In genomic region chr5:139384591-139385051, GRCh38 we compare ENCODE assay signal across 2 cellular contexts.
A peak's percentile ranks its signal among the peaks of the same experiment; 100 is the strongest.
TF ChIP-seq lines count a peak whose summit lies in the region.

No MANE protein-coding gene starts in this region.

TF ChIP-seq in HEK293, 187 proteins besides CTCF, POLR2A, EP300 and RAD21:
- TF ChIP-seq ZNF37A (tag by site-specific recombination; IDR thresholded peaks at IDR 0.05) (no peak), GLIS1 (tag by site-specific recombination; IDR thresholded peaks at IDR 0.05) (peak; percentile 28; the same call in 1 of the 2 replicates), ZIC2 (tag by site-specific recombination; IDR thresholded peaks at IDR 0.05) (peak; percentile 23; the same call in 1 of the 2 replicates), ZFP3 (tag by site-specific recombination; IDR thresholded peaks at IDR 0.05; ENCODE audit: low read depth) (no peak)

TF ChIP-seq in K562, 482 proteins besides CTCF, POLR2A, EP300 and RAD21:
- TF ChIP-seq ZNF695 (CRISPR knock-in tag; IDR thresholded peaks at IDR 0.05): no peak
- TF ChIP-seq CEBPG (CRISPR knock-in tag; IDR thresholded peaks at IDR 0.05): no peak
- TF ChIP-seq CEBPG (tag; conservative IDR thresholded peaks at IDR 0.05 in 1 of 2, IDR thresholded peaks at IDR 0.05 in 1 of 2): no peak
- TF ChIP-seq HIVEP1 (CRISPR knock-in tag; IDR thresholded peaks at IDR 0.05): no peak
- TF ChIP-seq KHSRP (IDR thresholded peaks at IDR 0.05): no peak
- TF ChIP-seq SNRNP70 (optimal IDR thresholded peaks at IDR 0.05; ENCODE audit: low read depth, low read length): no peak
- TF ChIP-seq ZNF282 (CRISPR knock-in tag; IDR thresholded peaks at IDR 0.05): no peak
- TF ChIP-seq ZKSCAN3 (CRISPR knock-in tag; IDR thresholded peaks at IDR 0.05): no peak
- TF ChIP-seq ZNF586 (CRISPR knock-in tag; conservative IDR thresholded peaks at IDR 0.05): no peak
- no peak for TF ChIP-seq HDGF (IDR thresholded peaks at IDR 0.05)
- TF ChIP-seq SMAD4 (CRISPR knock-in tag; conservative IDR thresholded peaks at IDR 0.05): no peak
- TF ChIP-seq ZNF584 (CRISPR knock-in tag; IDR thresholded peaks at IDR 0.05; ENCODE audit: low read depth): no peak
- TF ChIP-seq ZZZ3 (IDR thresholded peaks at IDR 0.05): no peak
- TF ChIP-seq, protein P1, sequence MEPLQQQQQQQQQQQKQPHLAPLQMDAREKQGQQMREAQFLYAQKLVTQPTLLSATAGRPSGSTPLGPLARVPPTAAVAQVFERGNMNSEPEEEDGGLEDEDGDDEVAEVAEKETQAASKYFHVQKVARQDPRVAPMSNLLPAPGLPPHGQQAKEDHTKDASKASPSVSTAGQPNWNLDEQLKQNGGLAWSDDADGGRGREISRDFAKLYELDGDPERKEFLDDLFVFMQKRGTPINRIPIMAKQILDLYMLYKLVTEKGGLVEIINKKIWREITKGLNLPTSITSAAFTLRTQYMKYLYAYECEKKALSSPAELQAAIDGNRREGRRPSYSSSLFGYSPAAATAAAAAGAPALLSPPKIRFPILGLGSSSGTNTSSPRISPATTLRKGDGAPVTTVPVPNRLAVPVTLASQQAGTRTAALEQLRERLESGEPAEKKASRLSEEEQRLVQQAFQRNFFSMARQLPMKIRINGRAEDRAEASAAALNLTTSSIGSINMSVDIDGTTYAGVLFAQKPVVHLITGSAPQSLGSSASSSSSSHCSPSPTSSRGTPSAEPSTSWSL (CRISPR knock-in tag; IDR thresholded peaks at IDR 0.05; ENCODE audit: borderline replicate concordance): no peak
- TF ChIP-seq C11orf30 (IDR thresholded peaks at IDR 0.05; ENCODE audit: low read depth): no peak
- TF ChIP-seq MCM2 (IDR thresholded peaks at IDR 0.05; ENCODE audit: low read depth): no peak
- TF ChIP-seq NCOA4 (IDR thresholded peaks at IDR 0.05; ENCODE audit: partially characterized antibody): no peak
- no peak for TF ChIP-seq ZNF79 (CRISPR knock-in tag; IDR thresholded peaks at IDR 0.05; ENCODE audit: low read depth)
- TF ChIP-seq ZNF212 (CRISPR knock-in tag; IDR thresholded peaks at IDR 0.05): no peak
- no peak for TF ChIP-seq ZNF24 (IDR thresholded peaks at IDR 0.05)
- no peak for TF ChIP-seq RFX1 (IDR thresholded peaks at IDR 0.05)
- no peak for TF ChIP-seq ZNF12 (CRISPR knock-in tag; IDR thresholded peaks at IDR 0.05)
- TF ChIP-seq AFF1 (IDR thresholded peaks at IDR 0.05; ENCODE audit: low read depth in 1 of 2, partially characterized antibody in 2 of 2): no peak
- TF ChIP-seq ATF1 (CRISPR knock-in tag; IDR thresholded peaks at IDR 0.05): no peak
- 0 out of 2 replicates have a peak, but pooled peaks have one; percentile 2 for TF ChIP-seq ATF1 (tag; IDR thresholded peaks at IDR 0.05)
- TF ChIP-seq KAT7 (CRISPR knock-in tag; IDR thresholded peaks at IDR 0.05; ENCODE audit: borderline replicate concordance): 0 out of 2 replicates have a peak, but pooled peaks have one; percentile 31
- 0 out of 4 replicates have a peak, but pooled peaks of 1 of the 2 experiments have one; percentile 3 for TF ChIP-seq SIN3A (IDR thresholded peaks at IDR 0.05; ENCODE audit: borderline replicate concordance in 2 of 2, control insufficient read depth in 1 of 2, low read depth in 2 of 2, low read length in 2 of 2)
- no peak for TF ChIP-seq MECOM (CRISPR knock-in tag; IDR thresholded peaks at IDR 0.05)
- 0 out of 6 replicates have a peak, but pooled peaks of 1 of the 3 experiments have one; percentile 19 for TF ChIP-seq ZBTB11 (CRISPR knock-in tag; IDR thresholded peaks at IDR 0.05)
- TF ChIP-seq ZNF239 (CRISPR knock-in tag; IDR thresholded peaks at IDR 0.05): no peak
- TF ChIP-seq HDAC6 (IDR thresholded peaks at IDR 0.05; ENCODE audit: low read depth, low read length): no peak
- TF ChIP-seq, protein P2, sequence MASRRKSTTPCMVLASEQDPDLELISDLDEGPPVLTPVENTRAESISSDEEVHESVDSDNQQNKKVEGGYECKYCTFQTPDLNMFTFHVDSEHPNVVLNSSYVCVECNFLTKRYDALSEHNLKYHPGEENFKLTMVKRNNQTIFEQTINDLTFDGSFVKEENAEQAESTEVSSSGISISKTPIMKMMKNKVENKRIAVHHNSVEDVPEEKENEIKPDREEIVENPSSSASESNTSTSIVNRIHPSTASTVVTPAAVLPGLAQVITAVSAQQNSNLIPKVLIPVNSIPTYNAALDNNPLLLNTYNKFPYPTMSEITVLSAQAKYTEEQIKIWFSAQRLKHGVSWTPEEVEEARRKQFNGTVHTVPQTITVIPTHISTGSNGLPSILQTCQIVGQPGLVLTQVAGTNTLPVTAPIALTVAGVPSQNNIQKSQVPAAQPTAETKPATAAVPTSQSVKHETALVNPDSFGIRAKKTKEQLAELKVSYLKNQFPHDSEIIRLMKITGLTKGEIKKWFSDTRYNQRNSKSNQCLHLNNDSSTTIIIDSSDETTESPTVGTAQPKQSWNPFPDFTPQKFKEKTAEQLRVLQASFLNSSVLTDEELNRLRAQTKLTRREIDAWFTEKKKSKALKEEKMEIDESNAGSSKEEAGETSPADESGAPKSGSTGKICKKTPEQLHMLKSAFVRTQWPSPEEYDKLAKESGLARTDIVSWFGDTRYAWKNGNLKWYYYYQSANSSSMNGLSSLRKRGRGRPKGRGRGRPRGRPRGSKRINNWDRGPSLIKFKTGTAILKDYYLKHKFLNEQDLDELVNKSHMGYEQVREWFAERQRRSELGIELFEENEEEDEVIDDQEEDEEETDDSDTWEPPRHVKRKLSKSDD (conservative IDR thresholded peaks at IDR 0.05; ENCODE audit: low read length): no peak
- TF ChIP-seq ERF (CRISPR knock-in tag; IDR thresholded peaks at IDR 0.05): no peak
- TF ChIP-seq, protein P3, sequence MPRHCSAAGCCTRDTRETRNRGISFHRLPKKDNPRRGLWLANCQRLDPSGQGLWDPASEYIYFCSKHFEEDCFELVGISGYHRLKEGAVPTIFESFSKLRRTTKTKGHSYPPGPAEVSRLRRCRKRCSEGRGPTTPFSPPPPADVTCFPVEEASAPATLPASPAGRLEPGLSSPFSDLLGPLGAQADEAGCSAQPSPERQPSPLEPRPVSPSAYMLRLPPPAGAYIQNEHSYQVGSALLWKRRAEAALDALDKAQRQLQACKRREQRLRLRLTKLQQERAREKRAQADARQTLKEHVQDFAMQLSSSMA (CRISPR knock-in tag; IDR thresholded peaks at IDR 0.05): no peak
- TF ChIP-seq NFE2L1 (tag; IDR thresholded peaks at IDR 0.05; ENCODE audit: borderline replicate concordance, low read depth): no peak
- no peak for TF ChIP-seq TCF7 (IDR thresholded peaks at IDR 0.05; ENCODE audit: borderline replicate concordance)
- TF ChIP-seq, protein P4, sequence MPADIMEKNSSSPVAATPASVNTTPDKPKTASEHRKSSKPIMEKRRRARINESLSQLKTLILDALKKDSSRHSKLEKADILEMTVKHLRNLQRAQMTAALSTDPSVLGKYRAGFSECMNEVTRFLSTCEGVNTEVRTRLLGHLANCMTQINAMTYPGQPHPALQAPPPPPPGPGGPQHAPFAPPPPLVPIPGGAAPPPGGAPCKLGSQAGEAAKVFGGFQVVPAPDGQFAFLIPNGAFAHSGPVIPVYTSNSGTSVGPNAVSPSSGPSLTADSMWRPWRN (IDR thresholded peaks at IDR 0.05; ENCODE audit: low read depth): no peak
